8 cellular contexts compared by ENCODE assay signal in the genomic region with DNA sequence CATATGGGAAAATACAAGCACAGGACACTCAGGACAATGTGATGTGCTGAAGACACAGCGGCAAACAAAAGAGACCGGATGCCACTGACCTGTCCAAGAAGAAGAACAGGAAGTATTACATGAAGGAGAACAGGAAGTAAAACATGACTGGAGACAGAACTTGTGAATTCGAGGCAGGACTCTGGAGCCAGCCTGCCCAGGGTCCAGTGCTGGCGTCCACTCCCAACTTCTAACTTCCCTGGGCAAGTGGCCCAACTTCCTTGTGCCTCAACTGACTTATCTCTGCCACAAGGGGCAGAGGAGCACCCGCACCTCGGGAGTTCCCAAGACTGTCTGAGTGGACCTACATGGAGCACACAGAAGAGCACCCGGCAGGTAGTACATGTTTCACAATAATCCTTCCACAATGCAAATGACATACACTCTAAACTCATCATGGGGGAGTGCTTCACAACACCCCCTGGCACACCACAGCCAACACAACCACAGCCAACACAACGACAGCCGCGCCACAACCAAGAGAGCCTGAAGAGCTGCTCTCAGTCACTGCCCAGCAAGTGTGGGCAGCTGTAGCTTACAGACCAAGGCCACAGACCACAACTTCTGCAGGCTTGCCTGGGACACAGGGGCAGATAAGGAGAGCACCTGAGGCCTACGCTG. TPM values are rescaled to one million over a fixed set of nuclear protein-coding genes. Genes with fewer than 3 reads are reported as not detected.
DNase-seq lines count a peak whose midpoint lies in the region; ATAC-seq and TF ChIP-seq lines count a peak whose summit lies in the region.

No MANE protein-coding gene starts in this region.

- peaks cover 79% of the 10 kb centered on the region for H3K79me2 ChIP-seq in H9 (ENCODE audit: insufficient read depth, low read length)

- H3K4me1 ChIP-seq in H9 (ENCODE audit: insufficient read depth, low read length), result no peaks in the 10 kb centered on the region; the same call in 1 of the 2 replicates

- peaks cover 1 to 12% (median 9%) of the 10 kb centered on the region in 3 experiments; a peak in 6 of 7 replicates for H3K36me3 Mint-ChIP-seq in H9 (ENCODE audit: insufficient read depth in 1 of 3, low read depth in 3 of 3)
- peaks cover 12% of the 10 kb centered on the region for H3K36me3 Mint-ChIP-seq in activated naive CD8-positive, alpha-beta T cell treated with anti-CD3 and anti-CD28 coated beads, Interleukin-2, amount 10 ng/mL, durations not matched to agents 7 days and 5 days

- H3K27me3 Mint-ChIP-seq in H9 (ENCODE audit: low read depth), result no peaks in the 10 kb centered on the region
- no peaks in the 10 kb centered on the region for H3K27me3 Mint-ChIP-seq in activated naive CD8-positive, alpha-beta T cell treated with anti-CD3 and anti-CD28 coated beads, Interleukin-2, amount 10 ng/mL, durations not matched to agents 7 days and 5 days

- H3T11ph ChIP-seq in H9 (ENCODE audit: low read length), result no peak overlapping the region

- no CpG with 5 or more reads among the region's 11 CpGs for WGBS in H9 (ENCODE audit: extremely low coverage, insufficient read length, low lambda C conversion rate)

- peak overlapping the region; percentile 44 for H3K27ac ChIP-seq in 22Rv1
- no peak overlapping the region for H3K27ac ChIP-seq in H9 (ENCODE audit: insufficient read length, low read depth, low read length)

- H2BK5ac ChIP-seq in H9 (ENCODE audit: insufficient read length, low read length), result no peak overlapping the region

- H3K4me1 Mint-ChIP-seq in H9, result peaks cover 28 to 30% of the 10 kb centered on the region in 2 experiments
- peaks cover 64% of the 10 kb centered on the region for H3K4me1 Mint-ChIP-seq in activated naive CD8-positive, alpha-beta T cell treated with anti-CD3 and anti-CD28 coated beads, Interleukin-2, amount 10 ng/mL, durations not matched to agents 7 days and 5 days

- H3K27me3 ChIP-seq in H9 (ENCODE audit: insufficient read depth, low read length) (no peaks in the 10 kb centered on the region), kidney epithelial cell (ENCODE audit: control insufficient read depth, insufficient read depth, low read length) (no peaks in the 10 kb centered on the region)

- no peaks in the 10 kb centered on the region for H3K9me3 ChIP-seq in H9 (ENCODE audit: control insufficient read depth, low read depth, low read length)

- H4K8ac ChIP-seq in H9 (replicated peaks; ENCODE audit: insufficient read length, low read depth, low read length), result no peak overlapping the region

- no peak overlapping the region for H2BK12ac ChIP-seq in H9 (ENCODE audit: insufficient read length, low read depth, low read length)

- H3K4me3 ChIP-seq in kidney epithelial cell (ENCODE audit: low read depth, low read length), result no peak overlapping the region

- intact Hi-C loops in posterior vena cava (cut with DNase I), result no loop called here

- DNase-seq in H9 (no peak), kidney epithelial cell (ENCODE audit: low read depth) (no peak), posterior vena cava (ENCODE audit: low spot score) (no peak), AG08396 (ENCODE audit: low spot score) (no peak)
- no peak for DNase-seq in activated naive CD8-positive, alpha-beta T cell treated with anti-CD3 and anti-CD28 coated beads, Interleukin-2, amount 10 ng/mL, durations not matched to agents 7 days and 5 days

- H3K79me1 ChIP-seq in H9 (ENCODE audit: insufficient read depth, low read depth, low read length, poor library complexity, severe bottlenecking), result peaks cover 10% of the 10 kb centered on the region

- no peak overlapping the region for H3K14ac ChIP-seq in H9 (ENCODE audit: insufficient read depth, low read length)

- H3K27ac Mint-ChIP-seq in H9, result peak overlapping the region; percentile 11 to 87 (median 34); a peak in 3 of 7 replicates
- H3K27ac Mint-ChIP-seq in activated naive CD8-positive, alpha-beta T cell treated with anti-CD3 and anti-CD28 coated beads, Interleukin-2, amount 10 ng/mL, durations not matched to agents 7 days and 5 days, result peak overlapping the region; percentile 74

- peak; percentile 21 for ATAC-seq in activated naive CD8-positive, alpha-beta T cell treated with anti-CD3 and anti-CD28 coated beads, Interleukin-2, amount 10 ng/mL, durations not matched to agents 7 days and 5 days (ENCODE audit: low read depth)
- no peak for ATAC-seq in GM21381 (IDR thresholded peaks at IDR 0.05; ENCODE audit: unreplicated experiment)
- ATAC-seq in HG02642 (IDR thresholded peaks at IDR 0.05; ENCODE audit: poor library complexity, unreplicated experiment), result no peak

- no peak overlapping the region for H2AFZ ChIP-seq in H9 (ENCODE audit: low read length)

- TF ChIP-seq CTCF in 22Rv1 (IDR thresholded peaks at IDR 0.05), result peak; percentile 20
- TF ChIP-seq CTCF in H9 (conservative IDR thresholded peaks at IDR 0.05), result peak; percentile 57
- peak; percentile 20 for TF ChIP-seq CTCF in kidney epithelial cell (IDR thresholded peaks at IDR 0.05; ENCODE audit: insufficient read depth, low read length, poor library complexity, severe bottlenecking)

- no peak overlapping the region for H3K4me2 ChIP-seq in H9 (ENCODE audit: insufficient read depth, insufficient read length, low read length)

- no peak overlapping the region for H3K56ac ChIP-seq in H9 (ENCODE audit: insufficient read length, low read depth, low read length)

- no peak overlapping the region for H3K9ac ChIP-seq in H9 (ENCODE audit: extremely low read depth, insufficient read length, low read length)

- POLR2A ChIA-PET in activated naive CD8-positive, alpha-beta T cell treated with anti-CD3 and anti-CD28 coated beads, Interleukin-2, amount 10 ng/mL, durations not matched to agents 7 days and 5 days (lab: Charles Lee), result no interaction called here

- H2BK120ac ChIP-seq in H9 (ENCODE audit: low read depth, low read length, poor library complexity, severe bottlenecking), result no peak overlapping the region

- H4K91ac ChIP-seq in H9 (ENCODE audit: insufficient read length, low read depth, low read length), result no peak overlapping the region

- no peak overlapping the region for H2BK20ac ChIP-seq in H9 (ENCODE audit: low read depth, low read length, poor library complexity, severe bottlenecking)

- H4K5ac ChIP-seq in H9 (ENCODE audit: insufficient read length, low read depth, low read length), result no peak overlapping the region

- no peak overlapping the region for H2BK15ac ChIP-seq in H9 (ENCODE audit: low read depth, low read length)

- H3K23me2 ChIP-seq in H9 (ENCODE audit: insufficient read length, low read depth, low read length, poor library complexity, severe bottlenecking), result no peaks in the 10 kb centered on the region

- no peak overlapping the region for H3K4ac ChIP-seq in H9 (ENCODE audit: low read depth, low read length)

- no peak overlapping the region for H3K23ac ChIP-seq in H9 (ENCODE audit: insufficient read length, low read depth, low read length)

- H3K18ac ChIP-seq in H9 (ENCODE audit: insufficient read length, low read depth, low read length), result no peak overlapping the region

- no peak overlapping the region; a peak in 1 of 5 replicates for H3K4me3 Mint-ChIP-seq in H9
- H3K4me3 Mint-ChIP-seq in activated naive CD8-positive, alpha-beta T cell treated with anti-CD3 and anti-CD28 coated beads, Interleukin-2, amount 10 ng/mL, durations not matched to agents 7 days and 5 days, result peak overlapping the region; percentile 49

- no peaks in the 10 kb centered on the region for H3K9me3 Mint-ChIP-seq in H9
- no peaks in the 10 kb centered on the region for H3K9me3 Mint-ChIP-seq in activated naive CD8-positive, alpha-beta T cell treated with anti-CD3 and anti-CD28 coated beads, Interleukin-2, amount 10 ng/mL, durations not matched to agents 7 days and 5 days

- H4K20me1 ChIP-seq in H9 (ENCODE audit: control insufficient read depth, insufficient read depth, insufficient read length), result no peaks in the 10 kb centered on the region

- H3K36me3 ChIP-seq in kidney epithelial cell (ENCODE audit: control insufficient read depth, insufficient read depth, low read length), result no peaks in the 10 kb centered on the region

- no peak overlapping the region for H2AK5ac ChIP-seq in H9 (ENCODE audit: insufficient read length, low read length)

RNA-seq across cellular contexts. Expression of a gene that starts 36.6 kb away (rescaled TPM):
- total RNA-seq in H9 (2021), result 178 and 181 TPM in 2 replicates
- 100 to 1,000 TPM; 213 to 217 TPM for total RNA-seq in activated naive CD8-positive, alpha-beta T cell treated with anti-CD3 and anti-CD28 coated beads, Interleukin-2, amount 10 ng/mL, durations not matched to agents 7 days and 5 days
- 133 and 171 TPM in 2 replicates for total RNA-seq in kidney epithelial cell
- 100 to 1,000 TPM in 1 of 2 donors, 10 to 100 TPM in 1; 95.0 to 110 TPM for total RNA-seq in posterior vena cava

RNA-seq across cellular contexts. Expression of a gene that starts 54.4 kb away (rescaled TPM):
- total RNA-seq in H9 (2021), result 110 and 119 TPM in 2 replicates
- total RNA-seq in activated naive CD8-positive, alpha-beta T cell treated with anti-CD3 and anti-CD28 coated beads, Interleukin-2, amount 10 ng/mL, durations not matched to agents 7 days and 5 days, result 100 to 1,000 TPM; 112 to 113 TPM
- total RNA-seq in kidney epithelial cell, result 126 and 144 TPM in 2 replicates
- total RNA-seq in posterior vena cava, result 10 to 100 TPM; 64.1 to 65.2 TPM
